In the genomic region with DNA sequence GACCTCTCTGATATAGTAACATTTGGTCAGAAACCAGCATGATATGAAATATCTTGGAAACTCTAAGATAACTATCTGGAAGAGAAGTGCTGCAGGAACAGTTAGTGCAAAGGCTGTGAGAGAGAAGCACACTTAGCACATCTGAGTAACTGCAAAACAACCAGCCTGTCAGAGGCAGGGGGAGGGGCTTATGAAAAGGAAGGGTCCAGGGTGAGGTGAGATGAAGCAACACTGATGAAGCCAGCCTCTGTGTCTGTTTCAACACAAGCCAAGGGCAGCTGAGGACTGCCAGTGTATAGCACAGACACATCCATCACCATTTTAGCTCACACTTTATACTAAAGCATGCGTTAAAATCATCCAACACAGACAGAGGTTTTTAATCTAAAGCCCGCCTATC, we compare ENCODE assay signal across 1 cellular context.
TF ChIP-seq lines count a peak whose summit lies in the region.

No MANE protein-coding gene starts in this region.

TF ChIP-seq in HepG2, 621 proteins besides CTCF, POLR2A, EP300 and RAD21:
- TF ChIP-seq NFE2L1 (CRISPR knock-in tag; IDR thresholded peaks at IDR 0.05; ENCODE audit: borderline replicate concordance): no peak
- TF ChIP-seq SOX13 (IDR thresholded peaks at IDR 0.05): no peak
- TF ChIP-seq SOX13 (CRISPR knock-in tag; conservative IDR thresholded peaks at IDR 0.05 in 1 of 2, IDR thresholded peaks at IDR 0.05 in 1 of 2): no peak
- TF ChIP-seq CEBPB (IDR thresholded peaks at IDR 0.05; ENCODE audit: borderline replicate concordance, low read depth, low read length): peak; percentile 43; the same call in 1 of the 2 replicates
- no peak for TF ChIP-seq ZNF556 (CRISPR knock-in tag; IDR thresholded peaks at IDR 0.05; ENCODE audit: borderline replicate concordance)
- TF ChIP-seq PAX8 (CRISPR knock-in tag; IDR thresholded peaks at IDR 0.05; ENCODE audit: borderline replicate concordance): no peak
- TF ChIP-seq YEATS2 (CRISPR knock-in tag; IDR thresholded peaks at IDR 0.05; ENCODE audit: borderline replicate concordance): no peak
- TF ChIP-seq HMGXB4 (CRISPR knock-in tag; IDR thresholded peaks at IDR 0.05; ENCODE audit: borderline replicate concordance in 1 of 2, low read depth in 1 of 2): no peak
- no peak for TF ChIP-seq NONO (IDR thresholded peaks at IDR 0.05)
- TF ChIP-seq NONO (CRISPR knock-in tag; conservative IDR thresholded peaks at IDR 0.05): no peak
- 0 out of 2 replicates have a peak, but pooled peaks have one; percentile 9 for TF ChIP-seq CEBPG (CRISPR knock-in tag; IDR thresholded peaks at IDR 0.05)
